In genomic region chr4:85092943-85093342, GRCh38 we compare ENCODE assay signal across 13 cellular contexts.
DNase-seq lines count a peak whose midpoint lies in the region; ATAC-seq lines count a peak whose summit lies in the region.
"Had no signal": no experiment of that assay in that cellular context is flagged by ENCODE, and none has a peak within 500 bp of the region (broad histone marks: within the 10 kb centered on the region; RNA-seq: fewer than 3 reads in every experiment).

No MANE protein-coding gene starts in this region.

- no peak for ATAC-seq in GM18867 (IDR thresholded peaks at IDR 0.05; ENCODE audit: unreplicated experiment)
- ATAC-seq: CD8-positive, alpha-beta T cell had no signal

- DNase-seq in NCI-H1417 (lab: John Stamatoyannopoulos, UW) = peak in 2 of 3 experiments; percentile 54 to 86
- DNase-seq in NCI-H1417 treated with DMSO at 0.1 percent for 48 hours (lab: John Stamatoyannopoulos, UW) = no peak
- DNase-seq in DMS153 (lab: John Stamatoyannopoulos, UW) = peak; percentile 72
- peak; percentile 3 for DNase-seq in NCI-H128 (lab: John Stamatoyannopoulos, UW; ENCODE audit: unreplicated experiment)
- peak; percentile 51 for DNase-seq in NCI-H524 treated with DMSO at 0.1 percent for 48 hours (lab: John Stamatoyannopoulos, UW)
- DNase-seq in NCI-H446 treated with DMSO at 0.1 percent for 48 hours (lab: John Stamatoyannopoulos, UW) = no peak
- no peak for DNase-seq in NCI-H1436 (lab: John Stamatoyannopoulos, UW)
- DNase-seq: AML-193; C1 segment of cervical spinal cord; CD8-positive, alpha-beta T cell; NCI-H446; T-helper 9 cell had no signal

Comparison
In these comparisons a context has a peak if more than half of its experiments do, and no peak if none do; other contexts are left out.
1. DNase-seq: peak in NCI-H1417 (2 of 3), DMS153 (single experiment), NCI-H128 (single experiment) and NCI-H524 treated with DMSO at 0.1 percent for 48 hours (single experiment); none in NCI-H1417 treated with DMSO at 0.1 percent for 48 hours (single experiment), NCI-H446 treated with DMSO at 0.1 percent for 48 hours (single experiment) and NCI-H1436 (single experiment).